Comparison of ENCODE assay signal across 1 cellular context in genomic region chr4:109764376-109764775, GRCh38.
TF ChIP-seq lines count a peak whose summit lies in the region.

No MANE protein-coding gene starts in this region.

TF ChIP-seq in K562, 482 proteins besides CTCF, POLR2A, EP300 and RAD21 (continues in another document):
- TF ChIP-seq, protein P1, sequence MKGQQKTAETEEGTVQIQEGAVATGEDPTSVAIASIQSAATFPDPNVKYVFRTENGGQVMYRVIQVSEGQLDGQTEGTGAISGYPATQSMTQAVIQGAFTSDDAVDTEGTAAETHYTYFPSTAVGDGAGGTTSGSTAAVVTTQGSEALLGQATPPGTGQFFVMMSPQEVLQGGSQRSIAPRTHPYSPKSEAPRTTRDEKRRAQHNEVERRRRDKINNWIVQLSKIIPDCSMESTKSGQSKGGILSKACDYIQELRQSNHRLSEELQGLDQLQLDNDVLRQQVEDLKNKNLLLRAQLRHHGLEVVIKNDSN (CRISPR knock-in tag; IDR thresholded peaks at IDR 0.05) = no peak
- no peak for TF ChIP-seq POLR2H (tag; IDR thresholded peaks at IDR 0.05; ENCODE audit: low read depth)
- no peak for TF ChIP-seq KHSRP (IDR thresholded peaks at IDR 0.05)
- no peak for TF ChIP-seq ZFP30 (CRISPR knock-in tag; IDR thresholded peaks at IDR 0.05; ENCODE audit: borderline replicate concordance)
- TF ChIP-seq ZZZ3 (IDR thresholded peaks at IDR 0.05) = no peak
- TF ChIP-seq SETDB1 (IDR thresholded peaks at IDR 0.05; ENCODE audit: low read length) = no peak
- TF ChIP-seq NFXL1 (CRISPR knock-in tag; IDR thresholded peaks at IDR 0.05) = no peak
- 0 out of 2 replicates have a peak, but pooled peaks have one; percentile 30 for TF ChIP-seq ZNF583 (CRISPR knock-in tag; IDR thresholded peaks at IDR 0.05)
- TF ChIP-seq POLR3G (IDR thresholded peaks at IDR 0.05; ENCODE audit: extremely low read depth, insufficient read length, insufficient replicate concordance) = no peak
- TF ChIP-seq HMGN3 (IDR thresholded peaks at IDR 0.05; ENCODE audit: borderline replicate concordance, extremely low read depth, insufficient read length, low read depth, low read length) = no peak
- no peak for TF ChIP-seq ZNF12 (CRISPR knock-in tag; IDR thresholded peaks at IDR 0.05)
- no peak for TF ChIP-seq PPARD (CRISPR knock-in tag; IDR thresholded peaks at IDR 0.05)
- no peak for TF ChIP-seq GABPA (tag; conservative IDR thresholded peaks at IDR 0.05; ENCODE audit: low read depth)
- no peak for TF ChIP-seq TRIM28 (IDR thresholded peaks at IDR 0.05)
- TF ChIP-seq, protein P2, sequence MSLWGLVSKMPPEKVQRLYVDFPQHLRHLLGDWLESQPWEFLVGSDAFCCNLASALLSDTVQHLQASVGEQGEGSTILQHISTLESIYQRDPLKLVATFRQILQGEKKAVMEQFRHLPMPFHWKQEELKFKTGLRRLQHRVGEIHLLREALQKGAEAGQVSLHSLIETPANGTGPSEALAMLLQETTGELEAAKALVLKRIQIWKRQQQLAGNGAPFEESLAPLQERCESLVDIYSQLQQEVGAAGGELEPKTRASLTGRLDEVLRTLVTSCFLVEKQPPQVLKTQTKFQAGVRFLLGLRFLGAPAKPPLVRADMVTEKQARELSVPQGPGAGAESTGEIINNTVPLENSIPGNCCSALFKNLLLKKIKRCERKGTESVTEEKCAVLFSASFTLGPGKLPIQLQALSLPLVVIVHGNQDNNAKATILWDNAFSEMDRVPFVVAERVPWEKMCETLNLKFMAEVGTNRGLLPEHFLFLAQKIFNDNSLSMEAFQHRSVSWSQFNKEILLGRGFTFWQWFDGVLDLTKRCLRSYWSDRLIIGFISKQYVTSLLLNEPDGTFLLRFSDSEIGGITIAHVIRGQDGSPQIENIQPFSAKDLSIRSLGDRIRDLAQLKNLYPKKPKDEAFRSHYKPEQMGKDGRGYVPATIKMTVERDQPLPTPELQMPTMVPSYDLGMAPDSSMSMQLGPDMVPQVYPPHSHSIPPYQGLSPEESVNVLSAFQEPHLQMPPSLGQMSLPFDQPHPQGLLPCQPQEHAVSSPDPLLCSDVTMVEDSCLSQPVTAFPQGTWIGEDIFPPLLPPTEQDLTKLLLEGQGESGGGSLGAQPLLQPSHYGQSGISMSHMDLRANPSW (CRISPR knock-in tag; IDR thresholded peaks at IDR 0.05) = no peak
- TF ChIP-seq, protein P3, sequence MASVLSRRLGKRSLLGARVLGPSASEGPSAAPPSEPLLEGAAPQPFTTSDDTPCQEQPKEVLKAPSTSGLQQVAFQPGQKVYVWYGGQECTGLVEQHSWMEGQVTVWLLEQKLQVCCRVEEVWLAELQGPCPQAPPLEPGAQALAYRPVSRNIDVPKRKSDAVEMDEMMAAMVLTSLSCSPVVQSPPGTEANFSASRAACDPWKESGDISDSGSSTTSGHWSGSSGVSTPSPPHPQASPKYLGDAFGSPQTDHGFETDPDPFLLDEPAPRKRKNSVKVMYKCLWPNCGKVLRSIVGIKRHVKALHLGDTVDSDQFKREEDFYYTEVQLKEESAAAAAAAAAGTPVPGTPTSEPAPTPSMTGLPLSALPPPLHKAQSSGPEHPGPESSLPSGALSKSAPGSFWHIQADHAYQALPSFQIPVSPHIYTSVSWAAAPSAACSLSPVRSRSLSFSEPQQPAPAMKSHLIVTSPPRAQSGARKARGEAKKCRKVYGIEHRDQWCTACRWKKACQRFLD (CRISPR knock-in tag; IDR thresholded peaks at IDR 0.05) = no peak
- TF ChIP-seq TAF9B (IDR thresholded peaks at IDR 0.05; ENCODE audit: partially characterized antibody) = no peak
- TF ChIP-seq, protein P4, sequence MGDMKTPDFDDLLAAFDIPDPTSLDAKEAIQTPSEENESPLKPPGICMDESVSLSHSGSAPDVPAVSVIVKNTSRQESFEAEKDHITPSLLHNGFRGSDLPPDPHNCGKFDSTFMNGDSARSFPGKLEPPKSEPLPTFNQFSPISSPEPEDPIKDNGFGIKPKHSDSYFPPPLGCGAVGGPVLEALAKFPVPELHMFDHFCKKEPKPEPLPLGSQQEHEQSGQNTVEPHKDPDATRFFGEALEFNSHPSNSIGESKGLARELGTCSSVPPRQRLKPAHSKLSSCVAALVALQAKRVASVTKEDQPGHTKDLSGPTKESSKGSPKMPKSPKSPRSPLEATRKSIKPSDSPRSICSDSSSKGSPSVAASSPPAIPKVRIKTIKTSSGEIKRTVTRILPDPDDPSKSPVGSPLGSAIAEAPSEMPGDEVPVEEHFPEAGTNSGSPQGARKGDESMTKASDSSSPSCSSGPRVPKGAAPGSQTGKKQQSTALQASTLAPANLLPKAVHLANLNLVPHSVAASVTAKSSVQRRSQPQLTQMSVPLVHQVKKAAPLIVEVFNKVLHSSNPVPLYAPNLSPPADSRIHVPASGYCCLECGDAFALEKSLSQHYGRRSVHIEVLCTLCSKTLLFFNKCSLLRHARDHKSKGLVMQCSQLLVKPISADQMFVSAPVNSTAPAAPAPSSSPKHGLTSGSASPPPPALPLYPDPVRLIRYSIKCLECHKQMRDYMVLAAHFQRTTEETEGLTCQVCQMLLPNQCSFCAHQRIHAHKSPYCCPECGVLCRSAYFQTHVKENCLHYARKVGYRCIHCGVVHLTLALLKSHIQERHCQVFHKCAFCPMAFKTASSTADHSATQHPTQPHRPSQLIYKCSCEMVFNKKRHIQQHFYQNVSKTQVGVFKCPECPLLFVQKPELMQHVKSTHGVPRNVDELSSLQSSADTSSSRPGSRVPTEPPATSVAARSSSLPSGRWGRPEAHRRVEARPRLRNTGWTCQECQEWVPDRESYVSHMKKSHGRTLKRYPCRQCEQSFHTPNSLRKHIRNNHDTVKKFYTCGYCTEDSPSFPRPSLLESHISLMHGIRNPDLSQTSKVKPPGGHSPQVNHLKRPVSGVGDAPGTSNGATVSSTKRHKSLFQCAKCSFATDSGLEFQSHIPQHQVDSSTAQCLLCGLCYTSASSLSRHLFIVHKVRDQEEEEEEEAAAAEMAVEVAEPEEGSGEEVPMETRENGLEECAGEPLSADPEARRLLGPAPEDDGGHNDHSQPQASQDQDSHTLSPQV (IDR thresholded peaks at IDR 0.05) = peak; percentile 93
- no peak for TF ChIP-seq ATF3 (IDR thresholded peaks at IDR 0.05)
- no peak for TF ChIP-seq ATF3 (CRISPR knock-in tag; conservative IDR thresholded peaks at IDR 0.05)
- no peak for TF ChIP-seq ZHX1 (conservative IDR thresholded peaks at IDR 0.05; ENCODE audit: low read length)
- TF ChIP-seq HIVEP1 (CRISPR knock-in tag; IDR thresholded peaks at IDR 0.05) = no peak
- no peak for TF ChIP-seq NR2C1 (IDR thresholded peaks at IDR 0.05)
- peak; percentile 39; the same call in 1 of the 2 replicates for TF ChIP-seq NR2C1 (tag; IDR thresholded peaks at IDR 0.05)
- no peak for TF ChIP-seq E2F5 (CRISPR knock-in tag; IDR thresholded peaks at IDR 0.05)
- TF ChIP-seq, protein P5, sequence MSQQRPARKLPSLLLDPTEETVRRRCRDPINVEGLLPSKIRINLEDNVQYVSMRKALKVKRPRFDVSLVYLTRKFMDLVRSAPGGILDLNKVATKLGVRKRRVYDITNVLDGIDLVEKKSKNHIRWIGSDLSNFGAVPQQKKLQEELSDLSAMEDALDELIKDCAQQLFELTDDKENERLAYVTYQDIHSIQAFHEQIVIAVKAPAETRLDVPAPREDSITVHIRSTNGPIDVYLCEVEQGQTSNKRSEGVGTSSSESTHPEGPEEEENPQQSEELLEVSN (IDR thresholded peaks at IDR 0.05; ENCODE audit: borderline replicate concordance in 1 of 2, extremely low read depth in 1 of 2, insufficient read depth in 1 of 2, insufficient read length in 1 of 2, low read depth in 1 of 2, low read length in 1 of 2, poor library complexity in 1 of 2, severe bottlenecking in 1 of 2) = peak in 1 of 2 experiments; percentile 48
- TF ChIP-seq ILK (tag; IDR thresholded peaks at IDR 0.05; ENCODE audit: borderline replicate concordance, low read depth) = no peak
- TF ChIP-seq SRSF1 (IDR thresholded peaks at IDR 0.05; ENCODE audit: low read depth, low read length) = no peak
- no peak for TF ChIP-seq TCF3 (CRISPR knock-in tag; IDR thresholded peaks at IDR 0.05)
- no peak for TF ChIP-seq XRCC4 (IDR thresholded peaks at IDR 0.05; ENCODE audit: extremely low read depth, insufficient read depth, insufficient read length)
- peak; percentile 51 for TF ChIP-seq EHMT2 (IDR thresholded peaks at IDR 0.05)
- no peak for TF ChIP-seq JUND (IDR thresholded peaks at IDR 0.05; ENCODE audit: borderline replicate concordance, low read depth, low read length)
- peak; percentile 23; the same call in 1 of the 3 replicates for TF ChIP-seq JUND (tag; IDR thresholded peaks at IDR 0.05; ENCODE audit: borderline replicate concordance, low read depth, low read length)
- peak; percentile 33; the same call in 1 of the 2 replicates for TF ChIP-seq CXXC5 (CRISPR knock-in tag; IDR thresholded peaks at IDR 0.05)
- TF ChIP-seq L3MBTL2 (IDR thresholded peaks at IDR 0.05) = peak; percentile 89
- TF ChIP-seq ZKSCAN3 (CRISPR knock-in tag; IDR thresholded peaks at IDR 0.05) = no peak
- TF ChIP-seq FOXK2 (conservative IDR thresholded peaks at IDR 0.05 in 1 of 2, IDR thresholded peaks at IDR 0.05 in 1 of 2; ENCODE audit: low read depth in 2 of 2) = 0 out of 4 replicates have a peak, but pooled peaks of 1 of the 2 experiments have one; percentile 32
- TF ChIP-seq ZBTB7A (IDR thresholded peaks at IDR 0.05; ENCODE audit: borderline replicate concordance, control insufficient read depth, low read depth, low read length) = no peak
- TF ChIP-seq ELF4 (CRISPR knock-in tag; IDR thresholded peaks at IDR 0.05) = no peak
- TF ChIP-seq ZNF586 (CRISPR knock-in tag; conservative IDR thresholded peaks at IDR 0.05) = no peak
- no peak for TF ChIP-seq TOE1 (IDR thresholded peaks at IDR 0.05; ENCODE audit: borderline replicate concordance)
- TF ChIP-seq TOE1 (CRISPR knock-in tag; IDR thresholded peaks at IDR 0.05; ENCODE audit: borderline replicate concordance, low read depth) = no peak
- no peak for TF ChIP-seq ERF (CRISPR knock-in tag; IDR thresholded peaks at IDR 0.05)
- no peak for TF ChIP-seq ZNF354B (CRISPR knock-in tag; IDR thresholded peaks at IDR 0.05)
- no peak for TF ChIP-seq NFRKB (IDR thresholded peaks at IDR 0.05; ENCODE audit: low read depth)
